Comparison of ENCODE assay signal across 1 cellular context in the genomic region with DNA sequence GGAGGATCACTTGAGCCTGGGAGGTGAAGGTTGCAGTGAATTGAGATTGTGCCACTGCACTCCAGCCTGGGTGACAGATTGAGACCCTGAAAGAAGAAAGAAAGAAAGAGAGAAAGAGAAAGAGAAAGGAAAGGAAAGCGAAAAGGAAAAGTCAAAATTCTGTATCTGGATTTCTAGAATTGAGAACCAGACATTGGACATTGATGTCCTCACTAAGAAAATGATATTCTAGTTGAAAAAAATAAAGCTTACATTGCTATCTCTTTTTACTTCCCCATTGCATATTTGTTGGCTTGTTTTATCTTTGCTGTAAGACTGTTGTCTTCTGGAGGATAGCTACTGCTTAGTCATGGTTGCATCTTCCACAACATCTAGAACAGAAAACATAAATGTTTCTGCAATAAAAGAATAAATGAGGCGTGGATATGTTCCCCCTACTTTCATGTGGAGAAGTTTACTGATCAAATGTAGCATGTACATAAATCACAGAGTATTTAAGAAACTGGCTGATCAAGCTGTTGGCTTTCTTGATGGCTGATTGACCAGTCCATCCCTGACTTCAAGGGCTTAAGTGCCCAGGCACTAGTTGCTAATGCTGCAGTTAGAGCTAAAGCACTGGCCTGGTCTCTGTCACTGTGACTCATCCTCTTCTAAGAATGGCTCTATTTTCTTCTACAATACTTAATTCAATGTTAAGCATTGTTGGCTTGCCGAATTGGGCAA.
TF ChIP-seq lines count a peak whose summit lies in the region.

No MANE protein-coding gene starts in this region.

TF ChIP-seq in GM12878, 131 proteins besides CTCF, POLR2A, EP300 and RAD21:
- TF ChIP-seq CEBPB (IDR thresholded peaks at IDR 0.05; ENCODE audit: borderline replicate concordance in 1 of 2, low read depth in 2 of 2, low read length in 2 of 2): no peak
- no peak for TF ChIP-seq PML (IDR thresholded peaks at IDR 0.05; ENCODE audit: low read length)
- TF ChIP-seq RUNX3 (IDR thresholded peaks at IDR 0.05; ENCODE audit: low read length): no peak
- no peak for TF ChIP-seq NFIC (IDR thresholded peaks at IDR 0.05; ENCODE audit: low read depth, low read length)
- TF ChIP-seq PAX8 (IDR thresholded peaks at IDR 0.05): no peak
- no peak for TF ChIP-seq GATAD2B (conservative IDR thresholded peaks at IDR 0.05; ENCODE audit: low read depth)
- no peak for TF ChIP-seq FOXM1 (IDR thresholded peaks at IDR 0.05; ENCODE audit: low read depth, low read length)
- TF ChIP-seq MYB (IDR thresholded peaks at IDR 0.05; ENCODE audit: borderline replicate concordance, low read depth, low read length): no peak
- TF ChIP-seq CREB1 (IDR thresholded peaks at IDR 0.05; ENCODE audit: low read depth): no peak
- no peak for TF ChIP-seq IKZF1 (conservative IDR thresholded peaks at IDR 0.05)
- TF ChIP-seq EGR1 (IDR thresholded peaks at IDR 0.05; ENCODE audit: borderline replicate concordance in 1 of 2, low read depth in 2 of 2, low read length in 2 of 2): no peak
- no peak for TF ChIP-seq USF1 (IDR thresholded peaks at IDR 0.05; ENCODE audit: borderline replicate concordance, extremely low read length, insufficient read depth, low read depth, low read length)
- TF ChIP-seq NKRF (conservative IDR thresholded peaks at IDR 0.05): no peak
- no peak for TF ChIP-seq STAT3 (IDR thresholded peaks at IDR 0.05; ENCODE audit: low read depth, low read length)
- TF ChIP-seq NR2C1 (IDR thresholded peaks at IDR 0.05): no peak
- no peak for TF ChIP-seq DPF2 (IDR thresholded peaks at IDR 0.05)
